In genomic region chr5:55427157-55427556, GRCh38 we compare ENCODE assay signal across 12 cellular contexts.
DNase-seq lines count a peak whose midpoint lies in the region; ATAC-seq and TF ChIP-seq lines count a peak whose summit lies in the region.
"Had no signal": no experiment of that assay in that cellular context is flagged by ENCODE, and none has a peak within 500 bp of the region (broad histone marks: within the 10 kb centered on the region; RNA-seq: fewer than 3 reads in every experiment).

No MANE protein-coding gene starts in this region.

- DNase-seq in DMS79 (lab: John Stamatoyannopoulos, UW), result peak; percentile 6
- DNase-seq in NCI-H226, result peak; percentile 28
- DNase-seq in fibroblast of gingiva (ENCODE audit: low read depth), result peak; percentile 30
- peak; percentile 56 for DNase-seq in retinal pigment epithelial cell (ENCODE audit: low read depth)
- no peak for DNase-seq in NK-92 (lab: John Stamatoyannopoulos, UW; ENCODE audit: unreplicated experiment)
- DNase-seq in stimulated activated naive CD8-positive, alpha-beta T cell treated with anti-CD3 and anti-CD28 coated beads, Interleukin-15, Interleukin-2, amounts not matched to agents 100 U/mL and 50 U/mL, for 24 hours, result no peak
- DNase-seq in activated CD8-positive, alpha-beta T cell treated with anti-CD3 and anti-CD28 coated beads, Interleukin-2, amount 10 ng/mL, durations not matched to agents 7 days and 5 days, result no peak
- DNase-seq: activated B cell treated with CpG ODN at 0.5 μM for 24 hours, Kasumi-1 had no signal

- H3K9me3 Mint-ChIP-seq in activated CD8-positive, alpha-beta T cell treated with anti-CD3 and anti-CD28 coated beads, Interleukin-2, amount 10 ng/mL, durations not matched to agents 7 days and 5 days (ENCODE audit: insufficient read depth), result peaks cover 14% of the 10 kb centered on the region

- H3K4me1 Mint-ChIP-seq in activated CD8-positive, alpha-beta T cell treated with anti-CD3 and anti-CD28 coated beads, Interleukin-2, amount 10 ng/mL, durations not matched to agents 7 days and 5 days (ENCODE audit: low read depth), result peaks cover 3% of the 10 kb centered on the region
- H3K4me1 Mint-ChIP-seq: activated B cell treated with CpG ODN at 0.5 μM for 24 hours, memory B cell had no signal

- H3K4me3 Mint-ChIP-seq in activated CD8-positive, alpha-beta T cell treated with anti-CD3 and anti-CD28 coated beads, Interleukin-2, amount 10 ng/mL, durations not matched to agents 7 days and 5 days, result no peak overlapping the region
- H3K4me3 Mint-ChIP-seq: activated B cell treated with CpG ODN at 0.5 μM for 24 hours; activated naive CD4-positive, alpha-beta T cell treated with anti-CD3 and anti-CD28 coated beads, Interleukin-2, amount 50 U/mL, for 24 hours; memory B cell had no signal

- CTCF ChIA-PET in activated CD8-positive, alpha-beta T cell treated with anti-CD3 and anti-CD28 coated beads, Interleukin-2, amount 10 ng/mL, durations not matched to agents 7 days and 5 days (lab: Charles Lee), result interaction anchor here (1.0 kb wide), 1 partner anchor 138 kb away, joined by 3 read pairs; no protein-coding TSS in a partner anchor

- H3K27me3 Mint-ChIP-seq in activated CD8-positive, alpha-beta T cell treated with anti-CD3 and anti-CD28 coated beads, Interleukin-2, amount 10 ng/mL, durations not matched to agents 7 days and 5 days (ENCODE audit: low read depth), result no peaks in the 10 kb centered on the region
- H3K27me3 Mint-ChIP-seq: activated B cell treated with CpG ODN at 0.5 μM for 24 hours; activated naive CD4-positive, alpha-beta T cell treated with anti-CD3 and anti-CD28 coated beads, Interleukin-2, amount 50 U/mL, for 24 hours; memory B cell had no signal

- H3K4me3 ChIP-seq in retinal pigment epithelial cell (ENCODE audit: low read length), result no peak overlapping the region

- no peak for ATAC-seq in stimulated activated naive CD8-positive, alpha-beta T cell treated with anti-CD3 and anti-CD28 coated beads, Interleukin-15, Interleukin-2, amounts not matched to agents 100 U/mL and 50 U/mL, for 24 hours
- no peak for ATAC-seq in HG03460 (IDR thresholded peaks at IDR 0.05; ENCODE audit: unreplicated experiment)
- ATAC-seq in activated CD8-positive, alpha-beta T cell treated with anti-CD3 and anti-CD28 coated beads, Interleukin-2, amount 10 ng/mL, durations not matched to agents 7 days and 5 days, result no peak

- H3K27ac Mint-ChIP-seq in activated CD8-positive, alpha-beta T cell treated with anti-CD3 and anti-CD28 coated beads, Interleukin-2, amount 10 ng/mL, durations not matched to agents 7 days and 5 days, result no peak overlapping the region
- H3K27ac Mint-ChIP-seq: activated B cell treated with CpG ODN at 0.5 μM for 24 hours; activated naive CD4-positive, alpha-beta T cell treated with anti-CD3 and anti-CD28 coated beads, Interleukin-2, amount 50 U/mL, for 24 hours; memory B cell had no signal

- TF ChIP-seq CTCF in retinal pigment epithelial cell (conservative IDR thresholded peaks at IDR 0.05; ENCODE audit: low read depth, low read length), result no peak

- peaks cover 73% of the 10 kb centered on the region for H3K36me3 Mint-ChIP-seq in activated CD8-positive, alpha-beta T cell treated with anti-CD3 and anti-CD28 coated beads, Interleukin-2, amount 10 ng/mL, durations not matched to agents 7 days and 5 days (ENCODE audit: low read depth)

- POLR2A ChIA-PET in activated CD8-positive, alpha-beta T cell treated with anti-CD3 and anti-CD28 coated beads, Interleukin-2, amount 10 ng/mL, durations not matched to agents 7 days and 5 days (lab: Charles Lee), result no interaction called here

Comparison
In these comparisons a context has a peak if more than half of its experiments do, and no peak if none do; other contexts are left out.
1. DNase-seq: peak in DMS79 (single experiment), NCI-H226 (single experiment), fibroblast of gingiva (single experiment) and retinal pigment epithelial cell (single experiment); none in NK-92 (single experiment), stimulated activated naive CD8-positive, alpha-beta T cell treated with anti-CD3 and anti-CD28 coated beads, Interleukin-15, Interleukin-2, amounts not matched to agents 100 U/mL and 50 U/mL, for 24 hours (single experiment) and activated CD8-positive, alpha-beta T cell treated with anti-CD3 and anti-CD28 coated beads, Interleukin-2, amount 10 ng/mL, durations not matched to agents 7 days and 5 days (single experiment).